In genomic region chr7:93092757-93093370, GRCh38 we compare ENCODE assay signal across 9 cellular contexts. TPM values are rescaled to one million over a fixed set of nuclear protein-coding genes. Genes with fewer than 3 reads are reported as not detected.
DNase-seq lines count a peak whose midpoint lies in the region; ATAC-seq and TF ChIP-seq lines count a peak whose summit lies in the region.
"Had no signal": no experiment of that assay in that cellular context is flagged by ENCODE, and none has a peak within 500 bp of the region (broad histone marks: within the 10 kb centered on the region; RNA-seq: fewer than 3 reads in every experiment).

No MANE protein-coding gene starts in this region.

- no peaks in the 10 kb centered on the region for H3K79me2 ChIP-seq in KMS-11 (ENCODE audit: insufficient read depth, low read depth)

- no peak overlapping the region for H3K27ac ChIP-seq in KMS-11
- H3K27ac ChIP-seq in upper lobe of right lung, result no peak overlapping the region
- H3K27ac ChIP-seq in CD4-positive, alpha-beta T cell (ENCODE audit: low read depth, low read length), result no peak overlapping the region

- H3K4me1 ChIP-seq in KMS-11 (ENCODE audit: low read depth, poor library complexity, severe bottlenecking) (no peaks in the 10 kb centered on the region), upper lobe of right lung (no peaks in the 10 kb centered on the region)

- H3K27me3 Mint-ChIP-seq in CD4-positive, alpha-beta T cell, result peaks cover 20% of the 10 kb centered on the region

- H2AFZ ChIP-seq in KMS-11 (ENCODE audit: low read depth), result no peak overlapping the region; the same call in 1 of the 2 replicates

- H3K4me1 Mint-ChIP-seq in CD4-positive, alpha-beta T cell (ENCODE audit: low read depth), result no peaks in the 10 kb centered on the region
- H3K4me1 Mint-ChIP-seq: IgD-negative memory B cell had no signal

- CTCF ChIA-PET in CD4-positive, alpha-beta T cell (lab: Charles Lee), result no interaction called here

- no peak overlapping the region for H3K4me2 ChIP-seq in KMS-11

- TF ChIP-seq CTCF in KMS-11 (conservative IDR thresholded peaks at IDR 0.05; ENCODE audit: low read depth, low read length) (peak; percentile 68), upper lobe of right lung (IDR thresholded peaks at IDR 0.05) (peak; percentile 26)
- no peak for TF ChIP-seq CTCF in CD4-positive, alpha-beta T cell (IDR thresholded peaks at IDR 0.05)

- H3K27ac Mint-ChIP-seq in CD4-positive, alpha-beta T cell, result no peak overlapping the region
- H3K27ac Mint-ChIP-seq: IgD-negative memory B cell had no signal

- H3K9me3 Mint-ChIP-seq in CD4-positive, alpha-beta T cell, result peaks cover 12% of the 10 kb centered on the region

- no peaks in the 10 kb centered on the region for H4K20me1 ChIP-seq in KMS-11 (ENCODE audit: insufficient read depth)

- H3K4me3 Mint-ChIP-seq in CD4-positive, alpha-beta T cell, result no peak overlapping the region

- peaks cover 4% of the 10 kb centered on the region for H3K36me3 Mint-ChIP-seq in CD4-positive, alpha-beta T cell (ENCODE audit: low read depth)

- H3K36me3 ChIP-seq in KMS-11 (ENCODE audit: insufficient read depth), result no peaks in the 10 kb centered on the region
- H3K36me3 ChIP-seq in upper lobe of right lung, result no peaks in the 10 kb centered on the region

- no peak overlapping the region for H3K9ac ChIP-seq in KMS-11

- ATAC-seq in GM19438 (IDR thresholded peaks at IDR 0.05; ENCODE audit: low read depth, unreplicated experiment) (peak; percentile 77), upper lobe of right lung (peak; percentile 75), Right ventricle myocardium superior (ENCODE audit: poor library complexity) (no peak)
- no peak for ATAC-seq in CD4-positive, alpha-beta T cell (ENCODE audit: poor library complexity)

- H3K4me3 ChIP-seq in KMS-11 (IDR thresholded peaks at IDR 0.05; ENCODE audit: insufficient read depth, low read depth, low read length) (no peak overlapping the region), upper lobe of right lung (no peak overlapping the region)

- H3K9me3 ChIP-seq in upper lobe of right lung, result peaks cover under 1% of the 10 kb centered on the region
- H3K9me3 ChIP-seq in CD4-positive, alpha-beta T cell (ENCODE audit: control insufficient read depth, low read length), result peaks cover 8% of the 10 kb centered on the region

- H3K27me3 ChIP-seq in KMS-11 (ENCODE audit: insufficient read depth, low read depth), result no peaks in the 10 kb centered on the region
- no peaks in the 10 kb centered on the region for H3K27me3 ChIP-seq in upper lobe of right lung
- H3K27me3 ChIP-seq in CD4-positive, alpha-beta T cell (ENCODE audit: control insufficient read depth, insufficient read depth, low read length), result no peaks in the 10 kb centered on the region

- intact Hi-C loops in upper lobe of right lung (cut with DNase I), result no loop called here
- intact Hi-C loops in Right ventricle myocardium superior (cut with DNase I), result no loop called here
- intact Hi-C loops in CD4-positive, alpha-beta T cell (cut with DNase I, micrococcal nuclease), result no loop called here

- POLR2A ChIA-PET in CD4-positive, alpha-beta T cell (lab: Charles Lee), result no interaction called here

- DNase-seq in CD1c-positive myeloid dendritic cell (ENCODE audit: extremely low spot score), result peak; percentile 47
- peak; percentile 10 for DNase-seq in cerebellar cortex (ENCODE audit: low spot score)
- no peak for DNase-seq in upper lobe of right lung
- no peak for DNase-seq in Right ventricle myocardium superior
- no peak for DNase-seq in CD4-positive, alpha-beta T cell
- no peak for DNase-seq in OCI-M2 (lab: John Stamatoyannopoulos, UW; ENCODE audit: unreplicated experiment)

RNA-seq across cellular contexts. Expression of gene SAMD9, which starts 24.9 kb away (rescaled TPM):
- 21.2 TPM for total RNA-seq in upper lobe of right lung
- total RNA-seq in Right ventricle myocardium superior, result 2.7 TPM
- total RNA-seq in CD4-positive, alpha-beta T cell, result 10 to 100 TPM; 19.1 to 21.5 TPM

RNA-seq across cellular contexts. Expression of gene SAMD9L, which starts 55.3 kb away (rescaled TPM):
- 46.5 TPM for total RNA-seq in upper lobe of right lung
- total RNA-seq in Right ventricle myocardium superior, result 3.7 TPM
- total RNA-seq in CD4-positive, alpha-beta T cell, result 1 to 10 TPM; 7.9 to 8.5 TPM

Comparison
In these comparisons a context has a peak if more than half of its experiments do, and no peak if none do; other contexts are left out.
1. DNase-seq: peak in CD1c-positive myeloid dendritic cell (single experiment) and cerebellar cortex (single experiment); none in upper lobe of right lung (single experiment), Right ventricle myocardium superior (single experiment), CD4-positive, alpha-beta T cell (0 of 10) and OCI-M2 (single experiment).
2. ATAC-seq: peak in GM19438 (single experiment) and upper lobe of right lung (single experiment); none in Right ventricle myocardium superior (single experiment) and CD4-positive, alpha-beta T cell (single experiment).